1 cellular context compared by ENCODE assay signal in genomic region chr11:45141631-45142030, GRCh38.
TF ChIP-seq lines count a peak whose summit lies in the region.

No MANE protein-coding gene starts in this region.

TF ChIP-seq in HepG2, 621 proteins besides CTCF, POLR2A, EP300 and RAD21:
- no peak for TF ChIP-seq DRAP1 (CRISPR knock-in tag; IDR thresholded peaks at IDR 0.05)
- no peak for TF ChIP-seq ZNF773 (CRISPR knock-in tag; IDR thresholded peaks at IDR 0.05; ENCODE audit: borderline replicate concordance)
- TF ChIP-seq BORCS8-MEF2B (CRISPR knock-in tag; IDR thresholded peaks at IDR 0.05) = no peak
- no peak for TF ChIP-seq ATF6 (CRISPR knock-in tag; conservative IDR thresholded peaks at IDR 0.05)
- TF ChIP-seq SMARCC2 (IDR thresholded peaks at IDR 0.05) = no peak
- TF ChIP-seq RBM39 (IDR thresholded peaks at IDR 0.05; ENCODE audit: low read depth, low read length, poor library complexity, severe bottlenecking) = no peak
- TF ChIP-seq ZNF839 (CRISPR knock-in tag; IDR thresholded peaks at IDR 0.05; ENCODE audit: borderline replicate concordance) = no peak
- TF ChIP-seq KLF13 (CRISPR knock-in tag; IDR thresholded peaks at IDR 0.05) = no peak
- TF ChIP-seq SYNCRIP (IDR thresholded peaks at IDR 0.05; ENCODE audit: insufficient read depth, low read depth, low read length) = no peak
- TF ChIP-seq ATF4 (CRISPR knock-in tag; IDR thresholded peaks at IDR 0.05) = no peak
- no peak for TF ChIP-seq ZNF354B (CRISPR knock-in tag; IDR thresholded peaks at IDR 0.05)
- TF ChIP-seq GMEB2 (CRISPR knock-in tag; IDR thresholded peaks at IDR 0.05; ENCODE audit: low read depth) = no peak
- TF ChIP-seq ZNF703 (CRISPR knock-in tag; IDR thresholded peaks at IDR 0.05; ENCODE audit: borderline replicate concordance) = no peak
- no peak for TF ChIP-seq ZIK1 (CRISPR knock-in tag; IDR thresholded peaks at IDR 0.05; ENCODE audit: borderline replicate concordance, low read depth)
- no peak for TF ChIP-seq TBP (CRISPR knock-in tag; IDR thresholded peaks at IDR 0.05)
- no peak for TF ChIP-seq CAMTA2 (CRISPR knock-in tag; IDR thresholded peaks at IDR 0.05; ENCODE audit: borderline replicate concordance)
- no peak for TF ChIP-seq MYC (CRISPR knock-in tag; IDR thresholded peaks at IDR 0.05; ENCODE audit: borderline replicate concordance)
- TF ChIP-seq MBD4 (IDR thresholded peaks at IDR 0.05; ENCODE audit: borderline replicate concordance, low read length) = no peak
- no peak for TF ChIP-seq ZNF232 (CRISPR knock-in tag; IDR thresholded peaks at IDR 0.05; ENCODE audit: borderline replicate concordance)
